1 cellular context compared by ENCODE assay signal in the genomic region with DNA sequence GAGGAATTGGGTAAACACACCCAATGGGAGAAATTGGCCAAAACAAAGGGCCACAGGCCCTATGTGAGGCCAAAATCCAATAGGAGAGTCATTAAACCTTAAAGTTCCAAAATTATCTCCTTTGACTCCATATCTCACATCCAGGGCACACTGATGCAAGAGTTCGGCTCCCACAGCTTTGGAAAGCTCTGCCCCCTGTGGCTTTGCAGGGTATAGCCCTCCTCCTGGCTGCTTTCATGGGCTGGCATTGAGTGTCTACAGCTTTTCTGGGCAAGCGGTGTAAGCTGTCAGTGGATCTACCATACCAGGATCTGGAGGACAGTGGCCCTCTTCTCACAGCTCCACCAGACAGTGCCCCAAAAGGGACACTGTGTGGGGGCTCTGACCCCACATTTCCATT.
TF ChIP-seq lines count a peak whose summit lies in the region.

No MANE protein-coding gene starts in this region.

TF ChIP-seq in GM23338, 12 proteins besides CTCF, POLR2A, EP300 and RAD21 (continued from another document):
- TF ChIP-seq ZNF462 (CRISPR knock-in tag; IDR thresholded peaks at IDR 0.05) (no peak), POLR2AphosphoS5 (IDR thresholded peaks at IDR 0.05; ENCODE audit: low read depth) (no peak), EZH2phosphoT487 (IDR thresholded peaks at IDR 0.05; ENCODE audit: unreplicated experiment) (no peak), ZNF114 (CRISPR knock-in tag; IDR thresholded peaks at IDR 0.05) (no peak)
- TF ChIP-seq, protein P1, sequence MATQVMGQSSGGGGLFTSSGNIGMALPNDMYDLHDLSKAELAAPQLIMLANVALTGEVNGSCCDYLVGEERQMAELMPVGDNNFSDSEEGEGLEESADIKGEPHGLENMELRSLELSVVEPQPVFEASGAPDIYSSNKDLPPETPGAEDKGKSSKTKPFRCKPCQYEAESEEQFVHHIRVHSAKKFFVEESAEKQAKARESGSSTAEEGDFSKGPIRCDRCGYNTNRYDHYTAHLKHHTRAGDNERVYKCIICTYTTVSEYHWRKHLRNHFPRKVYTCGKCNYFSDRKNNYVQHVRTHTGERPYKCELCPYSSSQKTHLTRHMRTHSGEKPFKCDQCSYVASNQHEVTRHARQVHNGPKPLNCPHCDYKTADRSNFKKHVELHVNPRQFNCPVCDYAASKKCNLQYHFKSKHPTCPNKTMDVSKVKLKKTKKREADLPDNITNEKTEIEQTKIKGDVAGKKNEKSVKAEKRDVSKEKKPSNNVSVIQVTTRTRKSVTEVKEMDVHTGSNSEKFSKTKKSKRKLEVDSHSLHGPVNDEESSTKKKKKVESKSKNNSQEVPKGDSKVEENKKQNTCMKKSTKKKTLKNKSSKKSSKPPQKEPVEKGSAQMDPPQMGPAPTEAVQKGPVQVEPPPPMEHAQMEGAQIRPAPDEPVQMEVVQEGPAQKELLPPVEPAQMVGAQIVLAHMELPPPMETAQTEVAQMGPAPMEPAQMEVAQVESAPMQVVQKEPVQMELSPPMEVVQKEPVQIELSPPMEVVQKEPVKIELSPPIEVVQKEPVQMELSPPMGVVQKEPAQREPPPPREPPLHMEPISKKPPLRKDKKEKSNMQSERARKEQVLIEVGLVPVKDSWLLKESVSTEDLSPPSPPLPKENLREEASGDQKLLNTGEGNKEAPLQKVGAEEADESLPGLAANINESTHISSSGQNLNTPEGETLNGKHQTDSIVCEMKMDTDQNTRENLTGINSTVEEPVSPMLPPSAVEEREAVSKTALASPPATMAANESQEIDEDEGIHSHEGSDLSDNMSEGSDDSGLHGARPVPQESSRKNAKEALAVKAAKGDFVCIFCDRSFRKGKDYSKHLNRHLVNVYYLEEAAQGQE (IDR thresholded peaks at IDR 0.05; ENCODE audit: unreplicated experiment) = no peak
